Comparison of ENCODE assay signal across 20 cellular contexts in the genomic region with DNA sequence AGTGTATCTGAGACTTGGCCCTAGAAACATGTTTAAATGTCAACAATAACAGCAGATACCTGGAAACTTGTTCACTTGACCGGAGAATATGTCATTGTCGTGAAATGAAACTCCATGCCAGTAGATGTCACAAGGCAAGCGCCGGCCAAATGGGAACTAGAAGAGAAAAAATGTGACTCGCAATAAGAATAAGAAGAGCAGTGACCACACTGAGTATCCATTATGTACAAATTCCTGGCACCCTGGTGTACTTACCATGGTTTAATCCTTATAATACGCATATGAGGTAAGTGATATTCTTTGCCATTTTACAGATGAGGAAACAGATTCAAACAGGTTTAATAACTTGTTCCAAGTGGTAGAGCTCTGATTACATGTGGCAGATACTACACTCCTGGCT. TPM values are rescaled to one million over a fixed set of nuclear protein-coding genes. Genes with fewer than 3 reads are reported as not detected.
A peak's percentile ranks its signal among the peaks of the same experiment; 100 is the strongest.
DNase-seq lines count a peak whose midpoint lies in the region; ATAC-seq and TF ChIP-seq lines count a peak whose summit lies in the region.
"Had no signal": no experiment of that assay in that cellular context is flagged by ENCODE, and none has a peak within 500 bp of the region (broad histone marks: within the 10 kb centered on the region; RNA-seq: fewer than 3 reads in every experiment).

No MANE protein-coding gene starts in this region.

- H3K23ac ChIP-seq in neuronal stem cell (ENCODE audit: low read depth, low read length, poor library complexity) = no peak overlapping the region

- no peaks in the 10 kb centered on the region for H3K79me1 ChIP-seq in neuronal stem cell (ENCODE audit: low read depth, low read length)

- no peak overlapping the region for H3K4me3 Mint-ChIP-seq in MCF 10A (ENCODE audit: unreplicated experiment)
- no peak overlapping the region for H3K4me3 Mint-ChIP-seq in Caco-2 (ENCODE audit: unreplicated experiment)
- H3K4me3 Mint-ChIP-seq: CD8-positive, alpha-beta T cell had no signal

- H3K36me3 Mint-ChIP-seq in MCF 10A (ENCODE audit: insufficient read depth, unreplicated experiment) (peaks cover 9% of the 10 kb centered on the region), Caco-2 (ENCODE audit: insufficient read depth, unreplicated experiment) (no peaks in the 10 kb centered on the region)

- no peak overlapping the region for H3K27ac Mint-ChIP-seq in MCF 10A (ENCODE audit: low read depth, unreplicated experiment)
- H3K27ac Mint-ChIP-seq in Caco-2 (ENCODE audit: unreplicated experiment) = no peak overlapping the region
- H3K27ac Mint-ChIP-seq: CD8-positive, alpha-beta T cell had no signal

- no peak for TF ChIP-seq POLR2A in breast epithelium (IDR thresholded peaks at IDR 0.05)

- H4K91ac ChIP-seq in neuronal stem cell (ENCODE audit: low read depth, low read length, poor library complexity) = no peak overlapping the region

- no peak overlapping the region for H3K4ac ChIP-seq in neuronal stem cell (ENCODE audit: low read length)

- no peak overlapping the region for H3K4me2 ChIP-seq in neuronal stem cell (ENCODE audit: insufficient read depth, low read length, poor library complexity, severe bottlenecking)
- H3K4me2 ChIP-seq: BLaER1 had no signal

- H2BK15ac ChIP-seq in neuronal stem cell (ENCODE audit: low read length) = no peak overlapping the region

- H3K27me3 ChIP-seq in breast epithelium (no peaks in the 10 kb centered on the region), psoas muscle (ENCODE audit: insufficient read depth in 3 of 3, low read length in 2 of 3) (no peaks in the 10 kb centered on the region), neuronal stem cell (ENCODE audit: control insufficient read depth in 3 of 3, insufficient read depth in 3 of 3, low read depth in 1 of 3, low read length in 3 of 3) (no peaks in the 10 kb centered on the region), Caco-2 (replicated peaks; ENCODE audit: control insufficient read depth, insufficient read depth, low read length) (no peaks in the 10 kb centered on the region)
- H3K27me3 ChIP-seq: BLaER1 had no signal

- H3K4me1 ChIP-seq in breast epithelium (peaks cover 0 to 7% of the 10 kb centered on the region in 2 donors), psoas muscle (peaks cover 70% of the 10 kb centered on the region), neuronal stem cell (ENCODE audit: control insufficient read depth in 2 of 2, insufficient read depth in 1 of 2, low read depth in 1 of 2, low read length in 2 of 2) (peaks cover 0 to 6% of the 10 kb centered on the region in 2 donors), Caco-2 (no peaks in the 10 kb centered on the region)
- H3K4me1 ChIP-seq: BLaER1 had no signal

- H3K27me3 Mint-ChIP-seq in MCF 10A (ENCODE audit: insufficient read depth, unreplicated experiment) (no peaks in the 10 kb centered on the region), Caco-2 (ENCODE audit: insufficient read depth, unreplicated experiment) (no peaks in the 10 kb centered on the region)

- no peaks in the 10 kb centered on the region for H3K9me3 ChIP-seq in breast epithelium
- no peaks in the 10 kb centered on the region for H3K9me3 ChIP-seq in psoas muscle
- peaks cover 0 to 1% of the 10 kb centered on the region in 2 donors for H3K9me3 ChIP-seq in neuronal stem cell (replicated peaks in 1 of 2; ENCODE audit: control insufficient read depth in 2 of 2, insufficient read depth in 1 of 2, low read depth in 1 of 2, low read length in 2 of 2)
- H3K9me3 ChIP-seq in Caco-2 = no peaks in the 10 kb centered on the region
- H3K9me3 ChIP-seq: BLaER1 had no signal

- no peak overlapping the region for H3K4me3 ChIP-seq in breast epithelium
- no peak overlapping the region for H3K4me3 ChIP-seq in psoas muscle
- no peak overlapping the region for H3K4me3 ChIP-seq in neuronal stem cell (ENCODE audit: low read length in 2 of 2)
- H3K4me3 ChIP-seq in Caco-2 (ENCODE audit: low read depth, low read length) = no peak overlapping the region
- H3K4me3 ChIP-seq: BLaER1 had no signal

- H2AFZ ChIP-seq in neuronal stem cell (ENCODE audit: low read length) = no peak overlapping the region

- intact Hi-C loops in breast epithelium (cut with DNase I; ENCODE audit: low total_unique reads) (no loop called here), MCF 10A (cut with micrococcal nuclease) (no loop called here), psoas muscle (cut with DNase I) (loop anchor here in 1 of 2 donors (5.0 kb wide), 2 partner anchors 37 to 38 kb away; no protein-coding TSS in a partner anchor), Caco-2 (cut with micrococcal nuclease; ENCODE audit: unreplicated experiment) (no loop called here)

- no peak overlapping the region for H2BK5ac ChIP-seq in neuronal stem cell (ENCODE audit: low read length)

- H3K9ac ChIP-seq in neuronal stem cell (ENCODE audit: low read depth, low read length, poor library complexity) = no peak overlapping the region
- H3K9ac ChIP-seq: BLaER1 had no signal

- H2BK120ac ChIP-seq in neuronal stem cell (ENCODE audit: low read depth, low read length) = no peak overlapping the region

- H3K9me3 Mint-ChIP-seq in MCF 10A (ENCODE audit: unreplicated experiment) (no peaks in the 10 kb centered on the region), Caco-2 (ENCODE audit: unreplicated experiment) (no peaks in the 10 kb centered on the region)

- no peak for TF ChIP-seq CTCF in breast epithelium (IDR thresholded peaks at IDR 0.05)
- no peak for TF ChIP-seq CTCF in MCF 10A (IDR thresholded peaks at IDR 0.05; ENCODE audit: unreplicated experiment)
- no peak for TF ChIP-seq CTCF in psoas muscle (IDR thresholded peaks at IDR 0.05)
- TF ChIP-seq CTCF in GM20000 (IDR thresholded peaks at IDR 0.05; ENCODE audit: extremely low read depth, missing control alignments) = no peak
- no peak for TF ChIP-seq CTCF in Caco-2 (IDR thresholded peaks at IDR 0.05; ENCODE audit: insufficient read depth in 1 of 2, low read depth in 1 of 2, low read length in 1 of 2, severe bottlenecking in 1 of 2, unreplicated experiment in 1 of 2)

- no peak overlapping the region for H3K18ac ChIP-seq in neuronal stem cell (ENCODE audit: low read length)

- no peak overlapping the region for H2AK5ac ChIP-seq in neuronal stem cell (ENCODE audit: low read depth, low read length)

- 29 to 38% (median 32%) methylated on average over 6 of the region's 6 CpGs for WGBS in psoas muscle, 3 donors
- no CpG with 5 or more reads among the region's 6 CpGs for WGBS in neuronal stem cell (ENCODE audit: extremely low coverage in 2 of 2, insufficient read length in 2 of 2, insufficient replicate concordance in 1 of 2), 2 donors

- H2BK12ac ChIP-seq in neuronal stem cell (ENCODE audit: low read length) = no peak overlapping the region

- POLR2A ChIA-PET in MCF 10A (lab: Yijun Ruan, JAX) (no interaction called here), Caco-2 (lab: Charles Lee) (no interaction called here)

- ATAC-seq in esophagus mucosa = peak; percentile 48
- ATAC-seq in psoas muscle = peak; percentile 61 to 75 (median 66)
- ATAC-seq in GM21381 (IDR thresholded peaks at IDR 0.05; ENCODE audit: unreplicated experiment) = no peak
- ATAC-seq: CD8-positive, alpha-beta T cell; HepG2 had no signal

- DNase-seq in breast epithelium (ENCODE audit: low spot score in 2 of 2) = no peak
- DNase-seq in MCF 10A (ENCODE audit: unreplicated experiment) = no peak
- DNase-seq in psoas muscle = peak in 1 of 2 donors; percentile 33
- DNase-seq in GM20000 (ENCODE audit: low spot score) = no peak
- no peak for DNase-seq in neuronal stem cell (ENCODE audit: low spot score)
- no peak for DNase-seq in Caco-2
- DNase-seq: 8988T; CD8-positive, alpha-beta T cell; DMS79; GOT3; KG1; NCI-H146; NCI-H2081 treated with DMSO at 0.1 percent for 48 hours; NCI-H446; NK-92 treated with Interleukin-12 subunit alpha and Interleukin-12 subunit beta, amount 100 ng/mL, for 24 hours; SIG-M5 had no signal

- H3K4me1 Mint-ChIP-seq in MCF 10A (ENCODE audit: insufficient read depth, unreplicated experiment) (peaks cover 7% of the 10 kb centered on the region), Caco-2 (ENCODE audit: low read depth, unreplicated experiment) (no peaks in the 10 kb centered on the region)

- CTCF ChIA-PET in MCF 10A (lab: Yijun Ruan, JAX) = interaction anchor here (1.3 kb wide), 1 partner anchor 19 kb away, joined by 6 read pairs; no protein-coding TSS in a partner anchor
- CTCF ChIA-PET in Caco-2 (lab: Charles Lee) = no interaction called here

- H3K36me3 ChIP-seq in breast epithelium (no peaks in the 10 kb centered on the region), psoas muscle (ENCODE audit: insufficient read depth in 1 of 2, low read depth in 1 of 2) (peaks cover 5 to 24% of the 10 kb centered on the region in 2 donors), neuronal stem cell (replicated peaks in 1 of 2; ENCODE audit: control insufficient read depth in 2 of 2, insufficient read depth in 2 of 2, low read length in 2 of 2) (no peaks in the 10 kb centered on the region), Caco-2 (ENCODE audit: control insufficient read depth, insufficient read depth, low read length) (no peaks in the 10 kb centered on the region)
- H3K36me3 ChIP-seq: BLaER1 had no signal

- no peak overlapping the region for H4K8ac ChIP-seq in neuronal stem cell (ENCODE audit: low read depth, low read length)

- BruUV-seq in MCF 10A (replicated peaks; lab: Mats Ljungman, UMichigan) = no TSS peak
- no TSS peak for BruUV-seq in Caco-2 (replicated peaks; lab: Mats Ljungman, UMichigan)

- peak overlapping the region; percentile 57 to 65 for H3K27ac ChIP-seq in breast epithelium
- H3K27ac ChIP-seq in psoas muscle = peak overlapping the region; percentile 85
- no peak overlapping the region for H3K27ac ChIP-seq in neuronal stem cell (replicated peaks; ENCODE audit: low read length)
- H3K27ac ChIP-seq: BLaER1 had no signal

- H3K14ac ChIP-seq in neuronal stem cell (ENCODE audit: low read length) = no peak overlapping the region

RNA-seq across cellular contexts. Expression of gene TTLL11, which starts 53.9 kb away (rescaled TPM):
- total RNA-seq in breast epithelium = 10 to 100 TPM in 1 of 3 donors, 1 to 10 TPM in 2; 9.0 to 12.1 (median 10.0) TPM
- total RNA-seq in MCF 10A (2022) = 9.0 and 13.6 TPM in 2 replicates
- total RNA-seq in esophagus mucosa = 3.1 TPM
- 10 to 100 TPM; 16.4 to 56.4 (median 48.4) TPM for total RNA-seq in psoas muscle
- 10 to 100 TPM; 15.1 to 19.3 (median 16.5) TPM for polyA plus RNA-seq in psoas muscle
- polyA plus RNA-seq in neuronal stem cell (2013, experiment 1 of 2) = 2.0 TPM
- 1.4 TPM for polyA plus RNA-seq in neuronal stem cell (2013, experiment 2 of 2)
- total RNA-seq in Caco-2 (2022) = 4.4 and 4.7 TPM in 2 replicates
